25 cellular contexts compared by ENCODE assay signal in the genomic region with DNA sequence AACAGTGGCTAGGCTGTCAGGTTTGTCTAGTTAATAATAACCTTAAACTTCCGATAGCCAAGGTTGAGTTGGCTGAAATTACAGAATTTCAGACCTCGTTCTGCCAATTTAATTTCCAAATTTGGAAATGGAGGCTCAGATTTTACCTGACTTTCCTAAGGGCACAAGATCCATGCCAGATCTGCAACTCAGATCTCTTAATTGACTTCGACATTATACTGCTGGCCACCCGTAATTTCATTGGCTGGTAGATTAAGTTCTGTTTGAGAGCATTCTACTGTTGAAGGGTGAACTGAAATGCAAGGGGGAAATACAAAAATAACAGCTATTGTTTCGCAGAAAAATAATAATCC.
"Had no signal": no experiment of that assay in that cellular context is flagged by ENCODE, and none has a peak within 500 bp of the region (broad histone marks: within the 10 kb centered on the region; RNA-seq: fewer than 3 reads in every experiment).

No MANE protein-coding gene starts in this region.

- H3K27ac ChIP-seq: adrenal gland, body of pancreas had no signal

- ATAC-seq: activated CD4-positive, alpha-beta T cell treated with anti-CD3 and anti-CD28 coated beads for 36 hours; activated CD8-positive, alpha-beta memory T cell treated with anti-CD3 and anti-CD28 coated beads, Interleukin-2, amount 10 ng/mL, durations not matched to agents 7 days and 5 days; activated CD8-positive, alpha-beta T cell treated with anti-CD3 and anti-CD28 coated beads, Interleukin-2, amount 10 ng/mL, durations not matched to agents 7 days and 5 days; activated naive CD8-positive, alpha-beta T cell treated with anti-CD3 and anti-CD28 coated beads, Interleukin-2, amount 50 U/mL, for 24 hours; body of pancreas; esophagus mucosa had no signal

- H3K4me1 ChIP-seq: adrenal gland, body of pancreas had no signal

- DNase-seq: activated CD4-positive, alpha-beta memory T cell treated with anti-CD3 and anti-CD28 coated beads for 36 hours; activated CD4-positive, alpha-beta T cell treated with anti-CD3 and anti-CD28 coated beads for 36 hours; activated CD4-positive, alpha-beta T cell treated with anti-CD3 and anti-CD28 coated beads, Interleukin-2, amount 10 ng/mL, durations not matched to agents 24 days and 14 days; activated CD4-positive, CD25-positive, alpha-beta regulatory T cell; activated CD4-positive, CD25-positive, alpha-beta regulatory T cell treated with anti-CD3 and anti-CD28 coated beads, Interleukin-2, amount 50 U/mL, for 72 hours; activated CD8-positive, alpha-beta memory T cell treated with anti-CD3 and anti-CD28 coated beads, Interleukin-2, amount 10 ng/mL, durations not matched to agents 7 days and 5 days; activated CD8-positive, alpha-beta memory T cell treated with anti-CD3 and anti-CD28 coated beads, Interleukin-2, amount 50 U/mL, for 4 hours; activated CD8-positive, alpha-beta T cell treated with anti-CD3 and anti-CD28 coated beads, Interleukin-2, amount 10 ng/mL, durations not matched to agents 7 days and 5 days; activated effector memory CD4-positive, alpha-beta T cell treated with anti-CD3 and anti-CD28 coated beads, Interleukin-2, amount 50 U/mL, for 16 hours; activated naive CD4-positive, alpha-beta T cell treated with anti-CD3 and anti-CD28 coated beads for 36 hours; activated naive CD8-positive, alpha-beta T cell treated with anti-CD3 and anti-CD28 coated beads for 36 hours; activated naive CD8-positive, alpha-beta T cell treated with anti-CD3 and anti-CD28 coated beads, Interleukin-2, amount 50 U/mL, for 24 hours; activated T-cell treated with anti-CD3 and anti-CD28 coated beads, Interleukin-2, amount 50 U/mL, for 1 hour; activated T-cell treated with anti-CD3 and anti-CD28 coated beads, Interleukin-2, amount 50 U/mL, for 48 hours; adrenal gland; amygdala; aorta; body of pancreas; caudate nucleus; cortex of kidney; dermis blood vessel endothelial cell; effector CD4-positive, alpha-beta T cell; foreskin fibroblast; T-helper 2 cell had no signal

- H3K9me3 ChIP-seq: adrenal gland, body of pancreas had no signal

- H3K4me3 ChIP-seq: adrenal gland, body of pancreas had no signal

- H3K36me3 ChIP-seq: adrenal gland had no signal

- H3K27me3 ChIP-seq: adrenal gland, body of pancreas had no signal
